Comparison of ENCODE assay signal across 8 cellular contexts in the genomic region with DNA sequence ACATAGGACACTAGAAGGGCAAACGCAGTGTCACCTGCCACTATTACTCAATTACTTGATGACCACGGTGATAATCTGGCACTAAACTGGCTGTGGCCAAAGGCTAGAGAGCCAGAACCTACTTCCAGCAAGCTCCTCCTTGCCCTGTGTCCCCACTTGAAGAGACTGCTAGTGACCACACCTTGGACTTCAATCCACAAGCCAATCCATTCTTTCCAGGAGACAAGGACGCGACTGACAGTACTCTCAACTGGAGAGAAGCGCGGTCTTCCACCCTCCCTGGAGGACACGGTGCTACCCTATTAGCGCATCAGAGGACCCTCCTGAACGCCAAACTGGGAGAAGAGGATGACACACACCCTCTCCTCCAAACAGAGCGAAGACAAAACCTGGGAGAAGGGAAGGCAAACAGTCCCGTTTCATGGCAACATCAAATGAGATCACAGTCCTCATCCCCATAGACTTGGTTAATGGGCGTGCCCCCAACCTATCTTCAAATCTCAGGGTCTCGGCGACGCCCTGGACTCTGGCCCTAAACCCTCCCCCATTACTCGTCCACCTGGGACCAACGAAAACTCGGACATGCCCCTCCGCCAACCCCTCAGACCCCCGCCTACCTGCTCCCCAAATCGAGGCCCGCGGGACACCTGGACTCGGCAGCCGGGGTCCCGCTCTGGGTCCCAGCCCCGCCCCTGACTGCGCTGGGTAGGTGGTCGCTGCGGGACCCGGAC. TPM values are rescaled to one million over a fixed set of nuclear protein-coding genes. Genes with fewer than 3 reads are reported as not detected.
DNase-seq lines count a peak whose midpoint lies in the region; ATAC-seq and TF ChIP-seq lines count a peak whose summit lies in the region.

No MANE protein-coding gene starts in this region.

- peak; percentile 71 for DNase-seq in activated CD4-positive, alpha-beta T cell treated with anti-CD3 and anti-CD28 coated beads, Interleukin-2, amount 10 ng/mL, durations not matched to agents 24 days and 14 days
- DNase-seq in activated CD4-positive, alpha-beta T cell treated with anti-CD3 and anti-CD28 coated beads for 1 hour: no peak
- DNase-seq in T-cell (peak in 2 of 34 experiments; percentile 4 to 5), epithelial cell of proximal tubule (ENCODE audit: low read depth) (no peak), naive B cell (peak; percentile 6), NCI-H2107 treated with DMSO at 0.1 percent for 48 hours (lab: John Stamatoyannopoulos, UW; ENCODE audit: unreplicated experiment) (no peak)
- no peak for DNase-seq in activated effector memory CD4-positive, alpha-beta T cell treated with Interleukin-2 at 50 U/mL for 16 hours

- peaks cover 16% of the 10 kb centered on the region for H3K36me3 Mint-ChIP-seq in activated CD4-positive, alpha-beta T cell treated with anti-CD3 and anti-CD28 coated beads, Interleukin-2, amount 10 ng/mL, durations not matched to agents 24 days and 14 days (ENCODE audit: low read depth)
- H3K36me3 Mint-ChIP-seq in T-cell (peaks cover 11% of the 10 kb centered on the region), naive B cell (peaks cover 0 to 7% of the 10 kb centered on the region in 2 donors)

- peak overlapping the region; percentile 91 for H3K4me3 Mint-ChIP-seq in activated CD4-positive, alpha-beta T cell treated with anti-CD3 and anti-CD28 coated beads, Interleukin-2, amount 10 ng/mL, durations not matched to agents 24 days and 14 days
- H3K4me3 Mint-ChIP-seq in T-cell (peak overlapping the region; percentile 85 to 95 (median 94)), naive B cell (peak overlapping the region; percentile 87 to 100 (median 98))

- peaks cover 2% of the 10 kb centered on the region for H3K27me3 Mint-ChIP-seq in activated CD4-positive, alpha-beta T cell treated with anti-CD3 and anti-CD28 coated beads, Interleukin-2, amount 10 ng/mL, durations not matched to agents 24 days and 14 days
- no peaks in the 10 kb centered on the region for H3K27me3 Mint-ChIP-seq in T-cell
- no peaks in the 10 kb centered on the region for H3K27me3 Mint-ChIP-seq in naive B cell

- intact Hi-C loops in activated CD4-positive, alpha-beta T cell treated with anti-CD3 and anti-CD28 coated beads, Interleukin-2, amount 10 ng/mL, durations not matched to agents 24 days and 14 days (cut with micrococcal nuclease): loop anchor here (1.0 to 5.0 kb wide), 5 partner anchors 44 to 234 kb away; a partner anchor contains a TSS

- peak overlapping the region; percentile 88 for H3K4me3 ChIP-seq in epithelial cell of proximal tubule (ENCODE audit: low read depth, low read length)

- TF ChIP-seq CTCF in epithelial cell of proximal tubule (conservative IDR thresholded peaks at IDR 0.05; ENCODE audit: low read depth, low read length): no peak

- H3K27ac Mint-ChIP-seq in activated CD4-positive, alpha-beta T cell treated with anti-CD3 and anti-CD28 coated beads, Interleukin-2, amount 10 ng/mL, durations not matched to agents 24 days and 14 days: peak overlapping the region; percentile 95
- H3K27ac Mint-ChIP-seq in T-cell: peak overlapping the region; percentile 98
- peak overlapping the region; percentile 97 to 100 (median 100) for H3K27ac Mint-ChIP-seq in naive B cell

- POLR2A ChIA-PET in T-cell (lab: Charles Lee): interaction anchor here in 1 of 2 donors (0.7 kb wide), 2 partner anchors 352 to 736 kb away, joined by 4 to 9 read pairs; a partner anchor contains a TSS

- ATAC-seq in HG03354 (IDR thresholded peaks at IDR 0.05; ENCODE audit: poor library complexity, severe bottlenecking, unreplicated experiment) (peak; percentile 27), T-cell (replicated peaks in 1 of 4) (peak; percentile 3 to 11 (median 8)), naive B cell (ENCODE audit: low read depth in 2 of 2) (peak; percentile 3 to 6)

- H3K9me3 Mint-ChIP-seq in activated CD4-positive, alpha-beta T cell treated with anti-CD3 and anti-CD28 coated beads, Interleukin-2, amount 10 ng/mL, durations not matched to agents 24 days and 14 days: no peaks in the 10 kb centered on the region
- H3K9me3 Mint-ChIP-seq in T-cell: no peaks in the 10 kb centered on the region
- no peaks in the 10 kb centered on the region for H3K9me3 Mint-ChIP-seq in naive B cell

- H3K4me1 Mint-ChIP-seq in activated CD4-positive, alpha-beta T cell treated with anti-CD3 and anti-CD28 coated beads, Interleukin-2, amount 10 ng/mL, durations not matched to agents 24 days and 14 days: peaks cover 26% of the 10 kb centered on the region
- H3K4me1 Mint-ChIP-seq in T-cell (peaks cover 26 to 40% (median 31%) of the 10 kb centered on the region in 3 donors), naive B cell (peaks cover 27 to 37% (median 31%) of the 10 kb centered on the region in 3 donors)

- CTCF ChIA-PET in T-cell (lab: Charles Lee): no interaction called here

RNA-seq across cellular contexts. Expression of a gene that starts 0.5 kb away (rescaled TPM):
- total RNA-seq in activated CD4-positive, alpha-beta T cell treated with anti-CD3 and anti-CD28 coated beads, Interleukin-2, amount 10 ng/mL, durations not matched to agents 24 days and 14 days: 34.1 and 34.7 TPM in 2 replicates
- 10 to 100 TPM; 37.2 to 84.9 (median 70.8) TPM for total RNA-seq in T-cell
- 16.7 and 21.0 TPM in 2 replicates for total RNA-seq in epithelial cell of proximal tubule
- polyA plus RNA-seq in naive B cell (ENCODE audit: low read depth in 6 of 6): 1 to 10 TPM; 3.6 to 7.4 (median 5.7) TPM

RNA-seq across cellular contexts. Expression of a gene that starts 30.3 kb away (rescaled TPM):
- total RNA-seq in activated CD4-positive, alpha-beta T cell treated with anti-CD3 and anti-CD28 coated beads, Interleukin-2, amount 10 ng/mL, durations not matched to agents 24 days and 14 days: 17.2 and 17.3 TPM in 2 replicates
- 10 to 100 TPM in 4 of 5 donors, 1 to 10 TPM in 1; 7.3 to 18.3 (median 11.1) TPM for total RNA-seq in T-cell
- total RNA-seq in epithelial cell of proximal tubule: 0.92 and 3.3 TPM in 2 replicates
- polyA plus RNA-seq in naive B cell (ENCODE audit: low read depth in 6 of 6): 10 to 100 TPM in 1 of 6 donors, 1 to 10 TPM in 4, not detected in 1; 1.9 to 22.0 (median 4.1) TPM

RNA-seq across cellular contexts. Expression of a gene that starts 44.6 kb away (rescaled TPM):
- total RNA-seq in activated CD4-positive, alpha-beta T cell treated with anti-CD3 and anti-CD28 coated beads, Interleukin-2, amount 10 ng/mL, durations not matched to agents 24 days and 14 days: 125 and 133 TPM in 2 replicates
- total RNA-seq in T-cell (10 to 100 TPM; 50.7 to 77.2 (median 55.6) TPM), epithelial cell of proximal tubule (75.6 and 138 TPM in 2 replicates)
- 100 to 1,000 TPM in 2 of 6 donors, 10 to 100 TPM in 4; 80.2 to 117 (median 94.2) TPM for polyA plus RNA-seq in naive B cell (ENCODE audit: low read depth in 6 of 6)

Comparison
In these comparisons a context has a peak if more than half of its experiments do, and no peak if none do; other contexts are left out.
1. DNase-seq: peak in activated CD4-positive, alpha-beta T cell treated with anti-CD3 and anti-CD28 coated beads, Interleukin-2, amount 10 ng/mL, durations not matched to agents 24 days and 14 days (single experiment) and naive B cell (single experiment); none in activated CD4-positive, alpha-beta T cell treated with anti-CD3 and anti-CD28 coated beads for 1 hour (single experiment), epithelial cell of proximal tubule (single experiment), activated effector memory CD4-positive, alpha-beta T cell treated with Interleukin-2 at 50 U/mL for 16 hours (single experiment) and NCI-H2107 treated with DMSO at 0.1 percent for 48 hours (single experiment).
2. Peak in every context shown above with its lines, with median percentiles within 50 percentile points of each other: H3K27ac Mint-ChIP-seq, H3K4me3 Mint-ChIP-seq and ATAC-seq.